ENCODE assay signal across 8 cellular contexts in the genomic region with DNA sequence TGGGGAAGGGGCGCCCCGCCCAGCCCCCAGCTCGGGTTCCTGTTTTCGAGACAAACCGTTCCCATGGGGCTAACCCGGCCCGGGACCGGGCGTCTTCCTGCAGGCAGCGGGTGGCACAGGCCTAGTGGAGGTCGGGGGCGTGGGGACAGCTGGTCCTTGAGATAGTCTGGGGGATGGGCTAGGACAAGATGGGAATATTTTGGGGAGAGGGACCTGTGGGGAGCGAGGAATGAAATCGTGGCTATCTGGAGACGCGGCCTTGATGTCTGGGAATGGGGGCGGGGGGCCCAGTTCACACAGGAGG. TPM values are rescaled to one million over a fixed set of nuclear protein-coding genes. Genes with fewer than 3 reads are reported as not detected.
DNase-seq lines count a peak whose midpoint lies in the region; ATAC-seq and TF ChIP-seq lines count a peak whose summit lies in the region.

No MANE protein-coding gene starts in this region.

- H3K36me3 ChIP-seq in OCI-LY7 (ENCODE audit: insufficient read depth, low read length), result peaks cover 18% of the 10 kb centered on the region

- intact Hi-C loops in OCI-LY7 (cut with micrococcal nuclease; ENCODE audit: unreplicated experiment) (loop anchor here (1.0 kb wide), 1 partner anchor 33 kb away; a partner anchor contains a TSS), right cardiac atrium (cut with DNase I) (no loop called here)

- H3K9me2 ChIP-seq in OCI-LY7 (ENCODE audit: insufficient read depth, low read length), result no peaks in the 10 kb centered on the region

- POLR2A ChIA-PET in OCI-LY7 (lab: Charles Lee), result interaction anchor here (0.7 to 2.1 kb wide), 5 partner anchors 16 to 35 kb away, joined by 3 to 5 read pairs (median 4); a partner anchor contains a TSS

- peaks cover 6% of the 10 kb centered on the region; the same call in 1 of the 2 replicates for H3K79me2 ChIP-seq in OCI-LY7 (ENCODE audit: insufficient read depth, low read depth, low read length)

- ATAC-seq in right cardiac atrium, result peak; percentile 4 to 17
- ATAC-seq in GM18870 (IDR thresholded peaks at IDR 0.05; ENCODE audit: unreplicated experiment), result no peak
- ATAC-seq in HG02970 (IDR thresholded peaks at IDR 0.05; ENCODE audit: low FRiP score, unreplicated experiment), result no peak

- peak; percentile 96 for DNase-seq in OCI-LY7 (ENCODE audit: low spot score)
- DNase-seq in activated gamma-delta T cell treated with anti-CD3 and anti-CD28 coated beads, Interleukin-2, amount 50 U/mL, for 16 hours (ENCODE audit: low read depth), result peak; percentile 48
- peak; percentile 85 to 94 (median 93) for DNase-seq in right cardiac atrium
- DNase-seq in dedifferentiated amniotic fluid mesenchymal stem cell (ENCODE audit: extremely low spot score), result no peak

- TF ChIP-seq POLR2A in GM10847 (IDR thresholded peaks at IDR 0.05; ENCODE audit: extremely low read depth, insufficient read length), result peak; percentile 19

- peak overlapping the region; percentile 89 for H3K4me3 ChIP-seq in OCI-LY7 (ENCODE audit: low read depth, low read length, poor library complexity, severe bottlenecking)
- H3K4me3 ChIP-seq in right cardiac atrium (ENCODE audit: low read length), result peak overlapping the region; percentile 77
- H3K4me3 ChIP-seq in skin epidermis, result peak overlapping the region; percentile 19 to 54 (median 36)

- H3K9me3 ChIP-seq in OCI-LY7 (ENCODE audit: low read length) (no peaks in the 10 kb centered on the region), right cardiac atrium (ENCODE audit: control insufficient read depth, low read length) (no peaks in the 10 kb centered on the region)

- TF ChIP-seq CTCF in OCI-LY7 (conservative IDR thresholded peaks at IDR 0.05; ENCODE audit: low read length), result no peak

- 0 out of 2 replicates have a peak, but pooled peaks cover 7% of the 10 kb centered on the region for H4K20me1 ChIP-seq in OCI-LY7 (ENCODE audit: insufficient read depth, low read length)

- WGBS in right cardiac atrium, result 2% methylated on average over 17 of the region's 17 CpGs

- H3K4me1 ChIP-seq in OCI-LY7 (ENCODE audit: insufficient read depth, low read length, poor library complexity, severe bottlenecking) (peaks cover 45% of the 10 kb centered on the region), right cardiac atrium (ENCODE audit: control insufficient read depth, insufficient read depth, low read length) (no peaks in the 10 kb centered on the region)

- CTCF ChIA-PET in OCI-LY7 (lab: Charles Lee; ENCODE audit: unreplicated experiment), result interaction anchor here (1.9 kb wide), 1 partner anchor 27 kb away, joined by 6 read pairs; no protein-coding TSS in a partner anchor

- no peaks in the 10 kb centered on the region for H3K27me3 ChIP-seq in right cardiac atrium (ENCODE audit: control insufficient read depth, insufficient read depth)

- peak overlapping the region; percentile 90 for H3K4me2 ChIP-seq in OCI-LY7 (ENCODE audit: low read length)

- BruUV-seq in OCI-LY7 (replicated peaks; lab: Mats Ljungman, UMichigan), result no TSS peak

- H3K27ac ChIP-seq in OCI-LY7 (ENCODE audit: low read depth, low read length, poor library complexity, severe bottlenecking) (peak overlapping the region; percentile 95), right cardiac atrium (ENCODE audit: low read length) (peak overlapping the region; percentile 91), skin epidermis (peak overlapping the region; percentile 34 to 97 (median 84))

- H2AFZ ChIP-seq in OCI-LY7 (ENCODE audit: low read length), result no peak overlapping the region

RNA-seq across cellular contexts. Expression of a gene that starts 1.2 kb away (rescaled TPM):
- 127 and 145 TPM in 2 replicates for total RNA-seq in OCI-LY7 (2014; rRNA removed; shearing (Covaris generic))
- total RNA-seq in OCI-LY7 (2022) (195 and 205 TPM in 2 replicates), right cardiac atrium (10 to 100 TPM; 25.5 to 37.3 (median 33.6) TPM)
- 69.6 TPM for polyA plus RNA-seq in right cardiac atrium

RNA-seq across cellular contexts. Expression of a gene that starts 14.6 kb away (rescaled TPM):
- total RNA-seq in OCI-LY7 (2014; rRNA removed; shearing (Covaris generic)), result 2.2 and 10.1 TPM in 2 replicates
- 2.2 and 2.4 TPM in 2 replicates for total RNA-seq in OCI-LY7 (2022)
- total RNA-seq in right cardiac atrium, result 10 to 100 TPM; 38.5 to 71.5 (median 57.9) TPM
- polyA plus RNA-seq in right cardiac atrium, result 50.2 TPM

RNA-seq across cellular contexts. Expression of a gene that starts 22.2 kb away (rescaled TPM):
- 2.2 and 2.4 TPM in 2 replicates for total RNA-seq in OCI-LY7 (2014; rRNA removed; shearing (Covaris generic))
- 1.6 and 3.3 TPM in 2 replicates for total RNA-seq in OCI-LY7 (2022)
- 1 to 10 TPM; 2.1 to 5.7 (median 2.9) TPM for total RNA-seq in right cardiac atrium
- polyA plus RNA-seq in right cardiac atrium, result 2.2 TPM

RNA-seq across cellular contexts. Expression of a gene that starts 33.2 kb away (rescaled TPM):
- 247 and 261 TPM in 2 replicates for total RNA-seq in OCI-LY7 (2014; rRNA removed; shearing (Covaris generic))
- 535 TPM in 2 replicates for total RNA-seq in OCI-LY7 (2022)
- total RNA-seq in right cardiac atrium, result 100 to 1,000 TPM; 188 to 203 (median 197) TPM
- polyA plus RNA-seq in right cardiac atrium, result 72.8 TPM

RNA-seq across cellular contexts. Expression of a gene that starts 57.8 kb away (rescaled TPM):
- total RNA-seq in OCI-LY7 (2014; rRNA removed; shearing (Covaris generic)), result 109 and 115 TPM in 2 replicates
- total RNA-seq in OCI-LY7 (2022) (110 and 122 TPM in 2 replicates), right cardiac atrium (10 to 100 TPM in 3 of 4 donors, 1 to 10 TPM in 1; 8.7 to 11.7 (median 11.0) TPM)
- polyA plus RNA-seq in right cardiac atrium, result 11.0 TPM

Comparison
In these comparisons a context has a peak if more than half of its experiments do, and no peak if none do; other contexts are left out.
1. H3K4me3 ChIP-seq: peak in every context shown above with its lines; median percentile 89 in OCI-LY7; 77 in right cardiac atrium; 36 in skin epidermis.
2. ATAC-seq: peak in right cardiac atrium (2 of 2); none in GM18870 (single experiment) and HG02970 (single experiment).
3. Peak in every context shown above with its lines, with median percentiles within 50 percentile points of each other: H3K27ac ChIP-seq.